In genomic region chr1:154429118-154429517, GRCh38 we compare ENCODE assay signal across 14 cellular contexts. TPM values are rescaled to one million over a fixed set of nuclear protein-coding genes. Genes with fewer than 3 reads are reported as not detected.
A peak's percentile ranks its signal among the peaks of the same experiment; 100 is the strongest.
DNase-seq lines count a peak whose midpoint lies in the region; ATAC-seq and TF ChIP-seq lines count a peak whose summit lies in the region.
"Had no signal": no experiment of that assay in that cellular context is flagged by ENCODE, and none has a peak within 500 bp of the region (broad histone marks: within the 10 kb centered on the region; RNA-seq: fewer than 3 reads in every experiment).

No MANE protein-coding gene starts in this region.

- H3K4me3 ChIP-seq in CD4-positive, CD25-positive, alpha-beta regulatory T cell (ENCODE audit: low read depth, low read length): no peak overlapping the region
- no peak overlapping the region for H3K4me3 ChIP-seq in breast epithelium
- H3K4me3 ChIP-seq in psoas muscle: no peak overlapping the region
- H3K4me3 ChIP-seq: ascending aorta had no signal

- DNase-seq in CD4-positive, CD25-positive, alpha-beta regulatory T cell: no peak
- DNase-seq in breast epithelium (ENCODE audit: low spot score in 2 of 2) (no peak), hypothalamus (lab: John Stamatoyannopoulos, UW) (peak in 36 of 51 donors; percentile 12 to 80 (median 52)), psoas muscle (no peak), NCI-H526 treated with DMSO at 0.1 percent for 48 hours (lab: John Stamatoyannopoulos, UW) (no peak), SW 1271 (lab: John Stamatoyannopoulos, UW) (no peak), DMS153 treated with DMSO at 0.1 percent for 48 hours (lab: John Stamatoyannopoulos, UW; ENCODE audit: unreplicated experiment) (no peak)
- DNase-seq: activated CD4-positive, CD25-positive, alpha-beta regulatory T cell; activated effector memory CD4-positive, alpha-beta T cell treated with Interleukin-2 at 50 U/mL for 16 hours; NCI-H1092; stimulated activated naive CD8-positive, alpha-beta T cell treated with anti-CD3 and anti-CD28 coated beads, Interleukin-15, Interleukin-2, amounts not matched to agents 100 U/mL and 50 U/mL, for 24 hours; T-helper 2 cell had no signal

- intact Hi-C loops in breast epithelium (cut with DNase I; ENCODE audit: low total_unique reads) (no loop called here), psoas muscle (cut with DNase I) (no loop called here)

- H3K27me3 Mint-ChIP-seq in CD4-positive, CD25-positive, alpha-beta regulatory T cell: no peaks in the 10 kb centered on the region

- no peaks in the 10 kb centered on the region for H3K9me3 ChIP-seq in CD4-positive, CD25-positive, alpha-beta regulatory T cell (ENCODE audit: control insufficient read depth in 2 of 2, low read length in 2 of 2)
- no peaks in the 10 kb centered on the region for H3K9me3 ChIP-seq in breast epithelium
- H3K9me3 ChIP-seq in psoas muscle: no peaks in the 10 kb centered on the region
- H3K9me3 ChIP-seq: ascending aorta had no signal

- H3K36me3 Mint-ChIP-seq in CD4-positive, CD25-positive, alpha-beta regulatory T cell: peaks cover 31% of the 10 kb centered on the region

- no peak for TF ChIP-seq POLR2A in breast epithelium (IDR thresholded peaks at IDR 0.05)

- H3K27ac Mint-ChIP-seq in CD4-positive, CD25-positive, alpha-beta regulatory T cell: peak overlapping the region in 2 of 3 donors; percentile 14 to 90

- no peak overlapping the region for H3K27ac ChIP-seq in CD4-positive, CD25-positive, alpha-beta regulatory T cell (ENCODE audit: insufficient read depth, low read length, poor library complexity, severe bottlenecking)
- peak overlapping the region; percentile 45 for H3K27ac ChIP-seq in breast epithelium
- peak overlapping the region; percentile 85 for H3K27ac ChIP-seq in psoas muscle
- H3K27ac ChIP-seq: ascending aorta had no signal

- 42 to 57% (median 50%) methylated on average over 14 to 15 of the region's 15 CpGs for WGBS in psoas muscle, 3 donors

- H3K4me3 Mint-ChIP-seq in CD4-positive, CD25-positive, alpha-beta regulatory T cell: no peak overlapping the region

- no peaks in the 10 kb centered on the region for H3K9me3 Mint-ChIP-seq in CD4-positive, CD25-positive, alpha-beta regulatory T cell

- peaks cover 64% of the 10 kb centered on the region for H3K36me3 ChIP-seq in CD4-positive, CD25-positive, alpha-beta regulatory T cell (ENCODE audit: control insufficient read depth, insufficient read depth, low read length)
- H3K36me3 ChIP-seq in breast epithelium (no peaks in the 10 kb centered on the region), psoas muscle (ENCODE audit: insufficient read depth in 1 of 2, low read depth in 1 of 2) (peaks cover 0 to 67% of the 10 kb centered on the region in 2 donors)
- H3K36me3 ChIP-seq: ascending aorta had no signal

- ATAC-seq in CD4-positive, CD25-positive, alpha-beta regulatory T cell (ENCODE audit: low read depth in 2 of 2): no peak
- ATAC-seq in psoas muscle (no peak), HG03571 (IDR thresholded peaks at IDR 0.05; ENCODE audit: unreplicated experiment) (no peak)
- ATAC-seq: stimulated activated naive CD8-positive, alpha-beta T cell treated with anti-CD3 and anti-CD28 coated beads, Interleukin-15, Interleukin-2, amounts not matched to agents 100 U/mL and 50 U/mL, for 24 hours had no signal

- TF ChIP-seq CTCF in breast epithelium (IDR thresholded peaks at IDR 0.05) (no peak), psoas muscle (IDR thresholded peaks at IDR 0.05) (no peak)

- peaks cover 13 to 85% (median 51%) of the 10 kb centered on the region in 4 donors for H3K4me1 Mint-ChIP-seq in CD4-positive, CD25-positive, alpha-beta regulatory T cell

- no peaks in the 10 kb centered on the region for H3K27me3 ChIP-seq in CD4-positive, CD25-positive, alpha-beta regulatory T cell (ENCODE audit: control insufficient read depth, insufficient read depth, low read length)
- H3K27me3 ChIP-seq in breast epithelium (no peaks in the 10 kb centered on the region), psoas muscle (ENCODE audit: insufficient read depth in 3 of 3, low read length in 2 of 3) (no peaks in the 10 kb centered on the region)
- H3K27me3 ChIP-seq: ascending aorta had no signal

- H3K4me1 ChIP-seq in CD4-positive, CD25-positive, alpha-beta regulatory T cell (ENCODE audit: control insufficient read depth, insufficient read depth, low read length, poor library complexity, severe bottlenecking): peaks cover 70% of the 10 kb centered on the region
- H3K4me1 ChIP-seq in breast epithelium: peaks cover 0 to 8% of the 10 kb centered on the region in 2 donors
- peaks cover 82% of the 10 kb centered on the region for H3K4me1 ChIP-seq in psoas muscle

RNA-seq across cellular contexts. Expression of gene IL6R, which starts 24.0 kb away (rescaled TPM):
- total RNA-seq in CD4-positive, CD25-positive, alpha-beta regulatory T cell: 135 TPM
- 10 to 100 TPM; 54.5 to 84.4 (median 62.2) TPM for polyA plus RNA-seq in CD4-positive, CD25-positive, alpha-beta regulatory T cell
- total RNA-seq in breast epithelium (10 to 100 TPM; 23.6 to 26.8 (median 24.0) TPM), psoas muscle (100 to 1,000 TPM in 1 of 4 donors, 10 to 100 TPM in 3; 32.6 to 182 (median 80.9) TPM)
- 10 to 100 TPM; 41.7 to 97.7 (median 80.8) TPM for polyA plus RNA-seq in psoas muscle

Comparison
In these comparisons a context has a peak if more than half of its experiments do, and no peak if none do; other contexts are left out.
1. DNase-seq: peak in hypothalamus (36 of 51); none in CD4-positive, CD25-positive, alpha-beta regulatory T cell (0 of 3), breast epithelium (0 of 2), psoas muscle (0 of 2), NCI-H526 treated with DMSO at 0.1 percent for 48 hours (single experiment), SW 1271 (0 of 2) and DMS153 treated with DMSO at 0.1 percent for 48 hours (single experiment).